ENCODE assay signal across 2 cellular contexts in the genomic region with DNA sequence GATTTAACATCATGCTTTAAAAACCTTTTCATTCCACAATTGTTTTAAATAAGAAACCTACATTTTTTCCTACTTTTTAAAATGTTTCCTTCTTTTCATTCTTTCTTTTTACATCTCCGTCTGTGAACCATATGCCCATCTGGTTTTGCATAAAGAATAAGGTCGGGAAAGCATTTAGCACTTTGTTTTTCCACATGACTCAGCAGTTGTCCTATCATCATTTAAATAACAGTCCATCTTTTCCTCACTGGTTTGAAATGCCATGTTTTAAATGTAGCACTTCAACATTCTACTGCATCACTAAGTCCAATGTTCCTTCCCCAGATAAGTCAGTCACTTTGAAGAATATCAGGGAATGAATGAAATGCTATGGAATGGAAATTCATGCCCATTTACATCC.
A peak's percentile ranks its signal among the peaks of the same experiment; 100 is the strongest.
TF ChIP-seq lines count a peak whose summit lies in the region.

No MANE protein-coding gene starts in this region.

TF ChIP-seq in IMR-90, 13 proteins besides CTCF, POLR2A, EP300 and RAD21 (continued from another document):
- TF ChIP-seq ELK1 (IDR thresholded peaks at IDR 0.05; ENCODE audit: borderline replicate concordance, low read depth, low read length) (no peak), BHLHE40 (IDR thresholded peaks at IDR 0.05; ENCODE audit: low read depth, low read length) (no peak), CHD1 (IDR thresholded peaks at IDR 0.05; ENCODE audit: low read depth, low read length) (no peak), MXI1 (IDR thresholded peaks at IDR 0.05; ENCODE audit: borderline replicate concordance, low read depth, low read length) (no peak)

TF ChIP-seq in K562, 482 proteins besides CTCF, POLR2A, EP300 and RAD21 (continued from another document):
- TF ChIP-seq, protein P1, sequence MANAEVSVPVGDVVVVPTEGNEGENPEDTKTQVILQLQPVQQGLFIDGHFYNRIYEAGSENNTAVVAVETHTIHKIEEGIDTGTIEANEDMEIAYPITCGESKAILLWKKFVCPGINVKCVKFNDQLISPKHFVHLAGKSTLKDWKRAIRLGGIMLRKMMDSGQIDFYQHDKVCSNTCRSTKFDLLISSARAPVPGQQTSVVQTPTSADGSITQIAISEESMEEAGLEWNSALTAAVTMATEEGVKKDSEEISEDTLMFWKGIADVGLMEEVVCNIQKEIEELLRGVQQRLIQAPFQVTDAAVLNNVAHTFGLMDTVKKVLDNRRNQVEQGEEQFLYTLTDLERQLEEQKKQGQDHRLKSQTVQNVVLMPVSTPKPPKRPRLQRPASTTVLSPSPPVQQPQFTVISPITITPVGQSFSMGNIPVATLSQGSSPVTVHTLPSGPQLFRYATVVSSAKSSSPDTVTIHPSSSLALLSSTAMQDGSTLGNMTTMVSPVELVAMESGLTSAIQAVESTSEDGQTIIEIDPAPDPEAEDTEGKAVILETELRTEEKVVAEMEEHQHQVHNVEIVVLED (CRISPR knock-in tag; IDR thresholded peaks at IDR 0.05): no peak
- TF ChIP-seq ZNF316 (IDR thresholded peaks at IDR 0.05): peak; percentile 57
- TF ChIP-seq SMARCA5 (IDR thresholded peaks at IDR 0.05): no peak
- TF ChIP-seq C11orf30 (IDR thresholded peaks at IDR 0.05; ENCODE audit: low read depth): peak; percentile 58
TF ChIP-seq in K562: peak in this region for 5.
